In the genomic region with DNA sequence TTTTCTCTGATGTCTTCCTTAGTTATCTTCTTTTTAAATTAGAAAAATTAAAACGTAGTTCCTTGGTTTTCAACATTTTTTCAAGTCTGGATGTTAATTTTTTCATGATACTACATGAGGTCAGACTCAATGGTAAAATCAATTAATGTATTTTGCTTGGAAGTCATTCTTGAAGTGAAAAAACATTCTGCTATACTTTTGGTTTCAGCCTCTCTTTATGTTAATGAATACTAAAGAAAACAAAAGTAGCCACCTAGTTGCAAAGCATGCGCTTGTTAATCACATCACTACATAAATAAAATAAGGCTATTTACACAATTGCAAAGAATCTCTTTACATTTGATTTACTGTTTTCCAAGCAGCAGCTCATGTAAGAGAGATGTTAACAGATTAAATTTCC, we compare ENCODE assay signal across 26 cellular contexts.
"Had no signal": no experiment of that assay in that cellular context is flagged by ENCODE, and none has a peak within 500 bp of the region (broad histone marks: within the 10 kb centered on the region; RNA-seq: fewer than 3 reads in every experiment).

No MANE protein-coding gene starts in this region.

- DNase-seq: effector memory CD4-positive, alpha-beta T cell; foreskin keratinocyte; heart left ventricle; kidney; natural killer cell; occipital lobe; ovary; posterior cingulate gyrus; psoas muscle; right cardiac atrium; sigmoid colon; stimulated activated CD4-positive, alpha-beta T cell treated with anti-CD3 and anti-CD28 coated beads, Interleukin-2, amount 100 ng/mL, for 24 hours; stimulated activated CD4-positive, alpha-beta T cell treated with anti-CD3 and anti-CD28 coated beads, Interleukin-4, amount 100 ng/mL, for 24 hours; stimulated activated naive CD4-positive, alpha-beta T cell treated with Interleukin-2 at 50 U/mL for 16 hours; stomach; thyroid gland; trophoblast cell had no signal

- FAIRE-seq: endothelial cell of umbilical vein, kidney had no signal

- H3K27ac ChIP-seq: esophagus muscularis mucosa, foreskin keratinocyte, gastroesophageal sphincter, heart left ventricle, hepatocyte, ovary, psoas muscle, stomach, thyroid gland, vagina had no signal

- H3K36me3 Mint-ChIP-seq: natural killer cell; stimulated activated effector memory CD8-positive, alpha-beta T cell treated with anti-CD3 and anti-CD28 coated beads, Interleukin-12 subunit alpha, Interleukin-12 subunit beta, amount 100 ng/mL, for 72 hours had no signal

- H3K27me3 ChIP-seq: esophagus muscularis mucosa, foreskin keratinocyte, gastroesophageal sphincter, heart left ventricle, hepatocyte, ovary, sigmoid colon, stomach, thyroid gland, vagina had no signal

- ATAC-seq: foreskin keratinocyte; gastroesophageal sphincter; heart left ventricle; left lobe of liver; natural killer cell; psoas muscle; right cardiac atrium; stimulated activated effector memory CD8-positive, alpha-beta T cell treated with anti-CD3 and anti-CD28 coated beads, Interleukin-12 subunit alpha, Interleukin-12 subunit beta, amount 100 ng/mL, for 72 hours had no signal

- H3K27ac Mint-ChIP-seq: memory B cell; natural killer cell; stimulated activated effector memory CD8-positive, alpha-beta T cell treated with anti-CD3 and anti-CD28 coated beads, Interleukin-12 subunit alpha, Interleukin-12 subunit beta, amount 100 ng/mL, for 72 hours had no signal

- H3K27me3 Mint-ChIP-seq: memory B cell had no signal

- H3K4me3 ChIP-seq: esophagus muscularis mucosa, gastroesophageal sphincter, heart left ventricle, hepatocyte, lung, ovary, psoas muscle, sigmoid colon, stomach, thyroid gland, vagina had no signal

- H3K9me3 Mint-ChIP-seq: memory B cell; natural killer cell; stimulated activated effector memory CD8-positive, alpha-beta T cell treated with anti-CD3 and anti-CD28 coated beads, Interleukin-12 subunit alpha, Interleukin-12 subunit beta, amount 100 ng/mL, for 72 hours had no signal

- H3K4me1 ChIP-seq: foreskin keratinocyte, heart left ventricle, psoas muscle, stomach, thyroid gland, vagina had no signal

- H2AFZ ChIP-seq: hepatocyte had no signal

- H3K36me3 ChIP-seq: esophagus muscularis mucosa, gastroesophageal sphincter, heart left ventricle, ovary, sigmoid colon, stomach, thyroid gland, vagina had no signal

- H3K9me3 ChIP-seq: esophagus muscularis mucosa, gastroesophageal sphincter, heart left ventricle, ovary, psoas muscle, sigmoid colon, stomach, thyroid gland, vagina had no signal

- H3K4me2 ChIP-seq: hepatocyte had no signal

- H3K4me3 Mint-ChIP-seq: memory B cell; natural killer cell; stimulated activated effector memory CD8-positive, alpha-beta T cell treated with anti-CD3 and anti-CD28 coated beads, Interleukin-12 subunit alpha, Interleukin-12 subunit beta, amount 100 ng/mL, for 72 hours had no signal

- H3K4me1 Mint-ChIP-seq: memory B cell; natural killer cell; stimulated activated effector memory CD8-positive, alpha-beta T cell treated with anti-CD3 and anti-CD28 coated beads, Interleukin-12 subunit alpha, Interleukin-12 subunit beta, amount 100 ng/mL, for 72 hours had no signal
